Comparison of ENCODE assay signal across 9 cellular contexts in genomic region chr19:50427997-50428425, GRCh38. TPM values are rescaled to one million over a fixed set of nuclear protein-coding genes. Genes with fewer than 3 reads are reported as not detected.
DNase-seq lines count a peak whose midpoint lies in the region; ATAC-seq and TF ChIP-seq lines count a peak whose summit lies in the region.
"Had no signal": no experiment of that assay in that cellular context is flagged by ENCODE, and none has a peak within 500 bp of the region (broad histone marks: within the 10 kb centered on the region; RNA-seq: fewer than 3 reads in every experiment).

No MANE protein-coding gene starts in this region.

- no peaks in the 10 kb centered on the region for H3K27me3 ChIP-seq in lung (ENCODE audit: control insufficient read depth, insufficient read depth)

- H3K4me1 ChIP-seq in lung (ENCODE audit: control insufficient read depth in 2 of 2, insufficient read depth in 2 of 2, low read length in 2 of 2), result peaks cover 0 to 3% of the 10 kb centered on the region in 2 donors

- 3 to 10% methylated on average over 33 to 38 of the region's 38 CpGs for WGBS in lung, 2 donors

- H3K36me3 ChIP-seq in SK-N-MC (ENCODE audit: insufficient read depth, low read length), result no peaks in the 10 kb centered on the region
- H3K36me3 ChIP-seq in lung (ENCODE audit: control insufficient read depth in 2 of 2, insufficient read depth in 2 of 2, low read length in 2 of 2), result no peaks in the 10 kb centered on the region
- H3K36me3 ChIP-seq: SJSA1 had no signal

- no peaks in the 10 kb centered on the region for H3K9me3 ChIP-seq in SK-N-MC (ENCODE audit: low read depth, low read length)
- no peaks in the 10 kb centered on the region for H3K9me3 ChIP-seq in lung (ENCODE audit: control insufficient read depth in 2 of 2, insufficient read depth in 1 of 2, low read length in 1 of 2)
- H3K9me3 ChIP-seq: SJSA1 had no signal

- DNase-seq in GM12865 (ENCODE audit: low read depth) (peak; percentile 82), SK-N-MC (ENCODE audit: low read depth, low spot score) (peak; percentile 28), ecto neural progenitor cell (ENCODE audit: low spot score) (peak; percentile 73), lung (ENCODE audit: low spot score) (peak; percentile 86), substantia nigra (lab: John Stamatoyannopoulos, UW) (peak in 48 of 49 donors; percentile 4 to 85 (median 64)), H4 (ENCODE audit: low spot score) (no peak)

- ATAC-seq in lung (ENCODE audit: insufficient read depth, low FRiP score) (peak; percentile 57), HG03159 (IDR thresholded peaks at IDR 0.05; ENCODE audit: unreplicated experiment) (no peak), HG03521 (IDR thresholded peaks at IDR 0.05; ENCODE audit: unreplicated experiment) (no peak)

- H3K27ac ChIP-seq in SK-N-MC, result no peak overlapping the region
- peak overlapping the region in 1 of 2 donors; percentile 66 for H3K27ac ChIP-seq in lung (ENCODE audit: low read depth in 1 of 2, low read length in 1 of 2)
- no peak overlapping the region for H3K27ac ChIP-seq in substantia nigra (ENCODE audit: low read depth, low read length, poor library complexity, severe bottlenecking)
- H3K27ac ChIP-seq: SJSA1 had no signal

- H3K4me3 ChIP-seq in GM12865 (ENCODE audit: low read depth, low read length), result peak overlapping the region; percentile 19
- peak overlapping the region; percentile 75 for H3K4me3 ChIP-seq in SK-N-MC
- H3K4me3 ChIP-seq in lung, result no peak overlapping the region
- H3K4me3 ChIP-seq: SJSA1 had no signal

- TF ChIP-seq CTCF in GM12865 (IDR thresholded peaks at IDR 0.05; ENCODE audit: insufficient read depth, low read depth, low read length, missing control alignments), result no peak
- TF ChIP-seq CTCF in lung (IDR thresholded peaks at IDR 0.05; ENCODE audit: control extremely low read depth, extremely low read depth), result no peak

- peak overlapping the region; percentile 64 for H3K9ac ChIP-seq in SK-N-MC (ENCODE audit: insufficient read length)

RNA-seq across cellular contexts. Expression of gene MYBPC2, which starts 4.7 kb away (rescaled TPM):
- under 1 TPM; 0.21 to 0.91 TPM for total RNA-seq in lung
- under 1 TPM; 0.04 to 0.55 TPM for polyA plus RNA-seq in lung
- total RNA-seq in H4 (2014; rRNA removed; shearing (Covaris generic)), result not detected in 2 replicates
- total RNA-seq: SJSA1 had no signal

RNA-seq across cellular contexts. Expression of gene SPIB, which starts 9.3 kb away (rescaled TPM):
- 10 to 100 TPM in 1 of 2 donors, under 1 TPM in 1; 0.31 to 10.5 TPM for total RNA-seq in lung
- polyA plus RNA-seq in lung, result under 1 TPM; 0.22 to 0.98 TPM
- total RNA-seq in H4 (2014; rRNA removed; shearing (Covaris generic)), result 0.10 TPM in 2 replicates
- total RNA-seq: SJSA1 had no signal

RNA-seq across cellular contexts. Expression of gene POLD1, which starts 43.9 kb away (rescaled TPM):
- 10 to 100 TPM; 20.2 to 49.3 TPM for total RNA-seq in lung
- 10 to 100 TPM; 28.7 to 55.1 TPM for polyA plus RNA-seq in lung
- total RNA-seq in H4 (2014; rRNA removed; shearing (Covaris generic)), result 45.8 and 58.6 TPM in 2 replicates

RNA-seq across cellular contexts. Expression of gene EMC10, which starts 48.3 kb away (rescaled TPM):
- 100 to 1,000 TPM in 1 of 2 donors, 10 to 100 TPM in 1; 62.2 to 165 TPM for total RNA-seq in lung
- 100 to 1,000 TPM; 133 to 140 TPM for polyA plus RNA-seq in lung
- 94.2 and 144 TPM in 2 replicates for total RNA-seq in H4 (2014; rRNA removed; shearing (Covaris generic))

RNA-seq across cellular contexts. Expression of gene GARIN5A, which starts 48.6 kb away (rescaled TPM):
- total RNA-seq in lung, result 1 to 10 TPM; 1.7 to 2.7 TPM
- polyA plus RNA-seq in lung, result 1 to 10 TPM; 2.1 to 5.0 TPM
- 2.9 and 8.6 TPM in 2 replicates for total RNA-seq in H4 (2014; rRNA removed; shearing (Covaris generic))
- total RNA-seq: SJSA1 had no signal
